ENCODE assay signal across 1 cellular context in genomic region chr10:48800283-48800675, GRCh38.
A peak's percentile ranks its signal among the peaks of the same experiment; 100 is the strongest.
TF ChIP-seq lines count a peak whose summit lies in the region.

No MANE protein-coding gene starts in this region.

TF ChIP-seq in GM12878, 131 proteins besides CTCF, POLR2A, EP300 and RAD21 (continued from another document):
- TF ChIP-seq, protein P1, sequence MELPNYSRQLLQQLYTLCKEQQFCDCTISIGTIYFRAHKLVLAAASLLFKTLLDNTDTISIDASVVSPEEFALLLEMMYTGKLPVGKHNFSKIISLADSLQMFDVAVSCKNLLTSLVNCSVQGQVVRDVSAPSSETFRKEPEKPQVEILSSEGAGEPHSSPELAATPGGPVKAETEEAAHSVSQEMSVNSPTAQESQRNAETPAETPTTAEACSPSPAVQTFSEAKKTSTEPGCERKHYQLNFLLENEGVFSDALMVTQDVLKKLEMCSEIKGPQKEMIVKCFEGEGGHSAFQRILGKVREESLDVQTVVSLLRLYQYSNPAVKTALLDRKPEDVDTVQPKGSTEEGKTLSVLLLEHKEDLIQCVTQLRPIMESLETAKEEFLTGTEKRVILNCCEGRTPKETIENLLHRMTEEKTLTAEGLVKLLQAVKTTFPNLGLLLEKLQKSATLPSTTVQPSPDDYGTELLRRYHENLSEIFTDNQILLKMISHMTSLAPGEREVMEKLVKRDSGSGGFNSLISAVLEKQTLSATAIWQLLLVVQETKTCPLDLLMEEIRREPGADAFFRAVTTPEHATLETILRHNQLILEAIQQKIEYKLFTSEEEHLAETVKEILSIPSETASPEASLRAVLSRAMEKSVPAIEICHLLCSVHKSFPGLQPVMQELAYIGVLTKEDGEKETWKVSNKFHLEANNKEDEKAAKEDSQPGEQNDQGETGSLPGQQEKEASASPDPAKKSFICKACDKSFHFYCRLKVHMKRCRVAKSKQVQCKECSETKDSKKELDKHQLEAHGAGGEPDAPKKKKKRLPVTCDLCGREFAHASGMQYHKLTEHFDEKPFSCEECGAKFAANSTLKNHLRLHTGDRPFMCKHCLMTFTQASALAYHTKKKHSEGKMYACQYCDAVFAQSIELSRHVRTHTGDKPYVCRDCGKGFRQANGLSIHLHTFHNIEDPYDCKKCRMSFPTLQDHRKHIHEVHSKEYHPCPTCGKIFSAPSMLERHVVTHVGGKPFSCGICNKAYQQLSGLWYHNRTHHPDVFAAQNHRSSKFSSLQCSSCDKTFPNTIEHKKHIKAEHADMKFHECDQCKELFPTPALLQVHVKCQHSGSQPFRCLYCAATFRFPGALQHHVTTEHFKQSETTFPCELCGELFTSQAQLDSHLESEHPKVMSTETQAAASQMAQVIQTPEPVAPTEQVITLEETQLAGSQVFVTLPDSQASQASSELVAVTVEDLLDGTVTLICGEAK (IDR thresholded peaks at IDR 0.05; ENCODE audit: borderline replicate concordance): peak; percentile 78
- 0 out of 3 replicates have a peak, but pooled peaks have one; percentile 56 for TF ChIP-seq POU2F2 (IDR thresholded peaks at IDR 0.05; ENCODE audit: borderline replicate concordance, low read depth, low read length)
- no peak for TF ChIP-seq FOXK2 (IDR thresholded peaks at IDR 0.05)
- no peak for TF ChIP-seq HCFC1 (IDR thresholded peaks at IDR 0.05; ENCODE audit: low read length)
- 0 out of 2 replicates have a peak, but pooled peaks have one; percentile 9 for TF ChIP-seq PKNOX1 (IDR thresholded peaks at IDR 0.05)
- TF ChIP-seq ATF7 (IDR thresholded peaks at IDR 0.05; ENCODE audit: low read depth): peak; percentile 48; the same call in 1 of the 2 replicates
- TF ChIP-seq IKZF2 (IDR thresholded peaks at IDR 0.05): peak; percentile 39 to 67; a peak in 2 of 4 replicates
